1 cellular context compared by ENCODE assay signal in the genomic region with DNA sequence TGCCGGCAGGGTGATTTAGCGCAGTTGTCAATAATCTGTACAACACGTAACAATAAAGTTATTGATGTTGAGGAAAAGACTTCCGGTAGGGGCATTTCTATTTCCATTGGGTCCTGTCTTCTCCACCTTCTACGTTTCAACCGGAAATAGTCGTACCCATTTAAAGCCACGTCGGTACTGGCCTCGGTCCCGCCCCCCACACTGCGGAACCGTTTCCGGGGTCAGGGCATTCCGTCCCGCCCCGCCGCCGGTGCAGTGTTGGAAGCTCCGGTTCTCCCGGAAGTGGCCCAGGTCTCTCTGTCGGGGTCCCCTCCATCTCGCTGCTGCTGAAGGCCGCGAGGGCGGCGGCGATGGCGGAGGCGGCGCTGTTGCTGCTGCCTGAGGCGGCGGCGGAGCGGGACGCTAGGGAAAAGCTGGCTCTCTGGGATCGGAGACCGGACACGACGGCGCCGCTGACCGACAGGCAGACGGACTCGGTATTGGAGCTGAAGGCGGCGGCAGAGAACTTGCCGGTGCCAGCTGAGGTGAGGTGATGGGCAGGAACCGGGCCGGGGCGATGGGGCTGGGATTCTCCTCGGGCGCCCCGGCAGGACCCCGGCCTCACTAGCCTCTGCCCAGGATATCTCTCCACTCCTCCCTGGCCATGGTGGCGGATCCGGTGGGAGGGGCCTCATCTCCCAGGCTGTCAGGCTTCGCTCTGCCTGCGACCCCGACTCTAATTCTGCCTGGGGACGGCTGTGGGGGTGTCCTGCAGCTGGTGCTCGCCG.
TF ChIP-seq lines count a peak whose summit lies in the region.

A gene with protein sequence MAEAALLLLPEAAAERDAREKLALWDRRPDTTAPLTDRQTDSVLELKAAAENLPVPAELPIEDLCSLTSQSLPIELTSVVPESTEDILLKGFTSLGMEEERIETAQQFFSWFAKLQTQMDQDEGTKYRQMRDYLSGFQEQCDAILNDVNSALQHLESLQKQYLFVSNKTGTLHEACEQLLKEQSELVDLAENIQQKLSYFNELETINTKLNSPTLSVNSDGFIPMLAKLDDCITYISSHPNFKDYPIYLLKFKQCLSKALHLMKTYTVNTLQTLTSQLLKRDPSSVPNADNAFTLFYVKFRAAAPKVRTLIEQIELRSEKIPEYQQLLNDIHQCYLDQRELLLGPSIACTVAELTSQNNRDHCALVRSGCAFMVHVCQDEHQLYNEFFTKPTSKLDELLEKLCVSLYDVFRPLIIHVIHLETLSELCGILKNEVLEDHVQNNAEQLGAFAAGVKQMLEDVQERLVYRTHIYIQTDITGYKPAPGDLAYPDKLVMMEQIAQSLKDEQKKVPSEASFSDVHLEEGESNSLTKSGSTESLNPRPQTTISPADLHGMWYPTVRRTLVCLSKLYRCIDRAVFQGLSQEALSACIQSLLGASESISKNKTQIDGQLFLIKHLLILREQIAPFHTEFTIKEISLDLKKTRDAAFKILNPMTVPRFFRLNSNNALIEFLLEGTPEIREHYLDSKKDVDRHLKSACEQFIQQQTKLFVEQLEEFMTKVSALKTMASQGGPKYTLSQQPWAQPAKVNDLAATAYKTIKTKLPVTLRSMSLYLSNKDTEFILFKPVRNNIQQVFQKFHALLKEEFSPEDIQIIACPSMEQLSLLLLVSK (plus strand): TSS at position 253 of the 767 bp plus-strand sequence. CDS start 98 bp downstream, at position 351.

TF ChIP-seq in GM23338, 12 proteins besides CTCF, POLR2A, EP300 and RAD21 (continued from another document):
- no peak for TF ChIP-seq ZNF331 (CRISPR knock-in tag; IDR thresholded peaks at IDR 0.05; ENCODE audit: low read depth)
- TF ChIP-seq ZNF462 (CRISPR knock-in tag; IDR thresholded peaks at IDR 0.05): no peak
- TF ChIP-seq EZH2 (IDR thresholded peaks at IDR 0.05; ENCODE audit: low read depth, unreplicated experiment): no peak
- no peak for TF ChIP-seq STAT1 (IDR thresholded peaks at IDR 0.05; ENCODE audit: unreplicated experiment)
- TF ChIP-seq CREB1 (CRISPR knock-in tag; IDR thresholded peaks at IDR 0.05; ENCODE audit: low read depth): peak; percentile 82
- TF ChIP-seq NANOG (IDR thresholded peaks at IDR 0.05; ENCODE audit: borderline replicate concordance): peak; percentile 9; the same call in 1 of the 2 replicates
- no peak for TF ChIP-seq EZH2phosphoT487 (IDR thresholded peaks at IDR 0.05; ENCODE audit: unreplicated experiment)
- no peak for TF ChIP-seq JUNB (IDR thresholded peaks at IDR 0.05; ENCODE audit: unreplicated experiment)
- TF ChIP-seq ETS1 (IDR thresholded peaks at IDR 0.05): peak; percentile 91
- TF ChIP-seq, protein P1, sequence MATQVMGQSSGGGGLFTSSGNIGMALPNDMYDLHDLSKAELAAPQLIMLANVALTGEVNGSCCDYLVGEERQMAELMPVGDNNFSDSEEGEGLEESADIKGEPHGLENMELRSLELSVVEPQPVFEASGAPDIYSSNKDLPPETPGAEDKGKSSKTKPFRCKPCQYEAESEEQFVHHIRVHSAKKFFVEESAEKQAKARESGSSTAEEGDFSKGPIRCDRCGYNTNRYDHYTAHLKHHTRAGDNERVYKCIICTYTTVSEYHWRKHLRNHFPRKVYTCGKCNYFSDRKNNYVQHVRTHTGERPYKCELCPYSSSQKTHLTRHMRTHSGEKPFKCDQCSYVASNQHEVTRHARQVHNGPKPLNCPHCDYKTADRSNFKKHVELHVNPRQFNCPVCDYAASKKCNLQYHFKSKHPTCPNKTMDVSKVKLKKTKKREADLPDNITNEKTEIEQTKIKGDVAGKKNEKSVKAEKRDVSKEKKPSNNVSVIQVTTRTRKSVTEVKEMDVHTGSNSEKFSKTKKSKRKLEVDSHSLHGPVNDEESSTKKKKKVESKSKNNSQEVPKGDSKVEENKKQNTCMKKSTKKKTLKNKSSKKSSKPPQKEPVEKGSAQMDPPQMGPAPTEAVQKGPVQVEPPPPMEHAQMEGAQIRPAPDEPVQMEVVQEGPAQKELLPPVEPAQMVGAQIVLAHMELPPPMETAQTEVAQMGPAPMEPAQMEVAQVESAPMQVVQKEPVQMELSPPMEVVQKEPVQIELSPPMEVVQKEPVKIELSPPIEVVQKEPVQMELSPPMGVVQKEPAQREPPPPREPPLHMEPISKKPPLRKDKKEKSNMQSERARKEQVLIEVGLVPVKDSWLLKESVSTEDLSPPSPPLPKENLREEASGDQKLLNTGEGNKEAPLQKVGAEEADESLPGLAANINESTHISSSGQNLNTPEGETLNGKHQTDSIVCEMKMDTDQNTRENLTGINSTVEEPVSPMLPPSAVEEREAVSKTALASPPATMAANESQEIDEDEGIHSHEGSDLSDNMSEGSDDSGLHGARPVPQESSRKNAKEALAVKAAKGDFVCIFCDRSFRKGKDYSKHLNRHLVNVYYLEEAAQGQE (IDR thresholded peaks at IDR 0.05; ENCODE audit: unreplicated experiment): no peak
